8 cellular contexts compared by ENCODE assay signal in the genomic region with DNA sequence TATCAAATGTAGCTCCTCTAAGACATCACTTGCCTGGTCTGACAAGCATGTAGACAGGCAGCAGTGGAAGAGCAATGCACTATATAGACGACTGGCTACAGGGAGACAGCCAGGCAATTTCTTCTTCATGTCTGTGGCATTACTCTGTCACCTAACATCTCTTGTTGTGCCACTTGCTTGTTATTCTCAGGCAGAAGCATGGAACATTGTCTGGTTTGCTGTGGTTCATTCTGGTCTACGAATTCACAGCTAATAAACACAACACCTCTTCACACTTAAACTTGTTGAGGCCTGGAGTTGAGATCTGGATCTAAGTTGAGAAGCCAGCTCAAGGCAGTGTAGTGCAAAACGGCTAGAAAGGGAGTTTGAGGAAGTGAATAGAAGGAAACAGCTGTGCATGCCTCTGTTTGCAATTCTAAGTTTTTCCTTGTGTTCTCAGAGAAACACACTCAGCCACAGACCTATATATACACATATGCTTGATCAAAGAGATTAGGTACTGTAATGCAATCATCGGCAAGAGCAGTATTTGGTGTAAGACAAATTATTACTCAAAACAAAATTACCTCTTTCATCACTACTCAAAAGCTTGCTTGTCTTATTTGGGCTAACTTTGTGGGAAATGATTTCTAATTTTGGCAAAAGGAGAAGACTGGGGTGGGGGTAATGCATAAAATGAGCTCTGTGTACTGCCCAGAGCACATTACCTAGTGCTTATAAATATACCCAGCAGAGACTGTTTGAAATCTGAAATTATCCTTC.
DNase-seq lines count a peak whose midpoint lies in the region; ATAC-seq and TF ChIP-seq lines count a peak whose summit lies in the region.
"Had no signal": no experiment of that assay in that cellular context is flagged by ENCODE, and none has a peak within 500 bp of the region (broad histone marks: within the 10 kb centered on the region; RNA-seq: fewer than 3 reads in every experiment).

No MANE protein-coding gene starts in this region.

- peaks cover 14% of the 10 kb centered on the region for H3K4me1 Mint-ChIP-seq in activated CD4-positive, alpha-beta T cell treated with anti-CD3 and anti-CD28 coated beads, Interleukin-2, amount 10 ng/mL, durations not matched to agents 7 days and 5 days

- H3K36me3 Mint-ChIP-seq in activated CD4-positive, alpha-beta T cell treated with anti-CD3 and anti-CD28 coated beads, Interleukin-2, amount 10 ng/mL, durations not matched to agents 7 days and 5 days (ENCODE audit: low read depth): peaks cover 10% of the 10 kb centered on the region

- no peaks in the 10 kb centered on the region for H3K36me3 ChIP-seq in adrenal gland (replicated peaks in 1 of 2)

- no peak overlapping the region for H3K4me3 ChIP-seq in adrenal gland

- peak; percentile 89 for ATAC-seq in GM18868 (IDR thresholded peaks at IDR 0.05; ENCODE audit: unreplicated experiment)
- peak; percentile 83 for ATAC-seq in HG02763 (IDR thresholded peaks at IDR 0.05; ENCODE audit: unreplicated experiment)

- TF ChIP-seq POLR2A in adrenal gland (IDR thresholded peaks at IDR 0.05): no peak

- no peaks in the 10 kb centered on the region for H3K27me3 ChIP-seq in adrenal gland

- TF ChIP-seq CTCF in adrenal gland (IDR thresholded peaks at IDR 0.05): no peak

- H3K4me3 Mint-ChIP-seq in activated CD4-positive, alpha-beta T cell treated with anti-CD3 and anti-CD28 coated beads, Interleukin-2, amount 10 ng/mL, durations not matched to agents 7 days and 5 days: no peak overlapping the region
- H3K4me3 Mint-ChIP-seq: T-helper 1 cell treated with Interleukin-12 subunit alpha and Interleukin-12 subunit beta and Interleukin-4 antibody, amounts not matched to agents 30 μg/mL and 1 μg/mL, for 36 hours had no signal

- POLR2A ChIA-PET in activated CD4-positive, alpha-beta T cell treated with anti-CD3 and anti-CD28 coated beads, Interleukin-2, amount 10 ng/mL, durations not matched to agents 7 days and 5 days (lab: Charles Lee): interaction anchor here (0.6 kb wide), 1 partner anchor 497 kb away, joined by 8 read pairs; no protein-coding TSS in a partner anchor

- H3K4me1 ChIP-seq in adrenal gland (replicated peaks in 1 of 2): peaks cover 0 to 27% of the 10 kb centered on the region in 2 donors

- intact Hi-C loops in adrenal gland (cut with DNase I): no loop called here

- peak overlapping the region; percentile 24 for H3K27ac ChIP-seq in epithelial cell of prostate
- H3K27ac ChIP-seq in adrenal gland: no peak overlapping the region

- no peak overlapping the region for H3K27ac Mint-ChIP-seq in activated CD4-positive, alpha-beta T cell treated with anti-CD3 and anti-CD28 coated beads, Interleukin-2, amount 10 ng/mL, durations not matched to agents 7 days and 5 days
- H3K27ac Mint-ChIP-seq: T-helper 1 cell treated with Interleukin-12 subunit alpha and Interleukin-12 subunit beta and Interleukin-4 antibody, amounts not matched to agents 30 μg/mL and 1 μg/mL, for 36 hours had no signal

- DNase-seq in NOMO-1 (lab: John Stamatoyannopoulos, UW; ENCODE audit: unreplicated experiment in 2 of 2) (peak; percentile 34 to 80), epithelial cell of prostate (ENCODE audit: low read depth, low spot score) (no peak), superior temporal gyrus (ENCODE audit: extremely low spot score) (peak; percentile 80), adrenal gland (no peak)
- no peak for DNase-seq in activated CD4-positive, alpha-beta T cell treated with anti-CD3 and anti-CD28 coated beads, Interleukin-2, amount 10 ng/mL, durations not matched to agents 7 days and 5 days

- no peaks in the 10 kb centered on the region for H3K9me3 ChIP-seq in adrenal gland (replicated peaks in 1 of 3)

- no peaks in the 10 kb centered on the region for H3K27me3 Mint-ChIP-seq in activated CD4-positive, alpha-beta T cell treated with anti-CD3 and anti-CD28 coated beads, Interleukin-2, amount 10 ng/mL, durations not matched to agents 7 days and 5 days

- WGBS in adrenal gland, 4 donors: 51 to 67% (median 58%) methylated on average over 4 of the region's 4 CpGs

- CTCF ChIA-PET in activated CD4-positive, alpha-beta T cell treated with anti-CD3 and anti-CD28 coated beads, Interleukin-2, amount 10 ng/mL, durations not matched to agents 7 days and 5 days (lab: Charles Lee): interaction anchor here (1.2 kb wide), 1 partner anchor 554 kb away, joined by 3 read pairs; no protein-coding TSS in a partner anchor

- H3K9me3 Mint-ChIP-seq in activated CD4-positive, alpha-beta T cell treated with anti-CD3 and anti-CD28 coated beads, Interleukin-2, amount 10 ng/mL, durations not matched to agents 7 days and 5 days: no peaks in the 10 kb centered on the region
- H3K9me3 Mint-ChIP-seq: T-helper 1 cell treated with Interleukin-12 subunit alpha and Interleukin-12 subunit beta and Interleukin-4 antibody, amounts not matched to agents 30 μg/mL and 1 μg/mL, for 36 hours had no signal

Comparison
In these comparisons a context has a peak if more than half of its experiments do, and no peak if none do; other contexts are left out.
1. DNase-seq: peak in NOMO-1 (2 of 2) and superior temporal gyrus (single experiment); none in epithelial cell of prostate (single experiment), adrenal gland (0 of 7) and activated CD4-positive, alpha-beta T cell treated with anti-CD3 and anti-CD28 coated beads, Interleukin-2, amount 10 ng/mL, durations not matched to agents 7 days and 5 days (single experiment).